Comparison of ENCODE assay signal across 26 cellular contexts in genomic region chr7:25119102-25119501, GRCh38.
"Had no signal": no experiment of that assay in that cellular context is flagged by ENCODE, and none has a peak within 500 bp of the region (broad histone marks: within the 10 kb centered on the region; RNA-seq: fewer than 3 reads in every experiment).

No MANE protein-coding gene starts in this region.

- H3K36me3 ChIP-seq: breast epithelium had no signal

- H3K9me3 Mint-ChIP-seq: activated naive CD4-positive, alpha-beta T cell treated with anti-CD3 and anti-CD28 coated beads, Interleukin-2, amount 50 U/mL, for 72 hours; immature natural killer cell; naive B cell; neural progenitor cell; T-helper 1 cell treated with Interleukin-12 subunit alpha and Interleukin-12 subunit beta and Interleukin-4 antibody, amounts not matched to agents 30 μg/mL and 1 μg/mL, for 36 hours; WTC11 had no signal

- H3K9me3 ChIP-seq: breast epithelium, colonic mucosa, esophagus muscularis mucosa, sigmoid colon, thyroid gland, upper lobe of right lung had no signal

- H3K27me3 Mint-ChIP-seq: naive B cell had no signal

- H3K4me1 ChIP-seq: colonic mucosa, neural progenitor cell had no signal

- H3K27me3 ChIP-seq: breast epithelium, colonic mucosa, esophagus muscularis mucosa, hepatocyte, neural progenitor cell, sigmoid colon, thyroid gland, upper lobe of right lung had no signal

- H3K4me3 ChIP-seq: breast epithelium, colonic mucosa, esophagus muscularis mucosa, hepatocyte, lung, neural progenitor cell, sigmoid colon, smooth muscle cell, thyroid gland, upper lobe of right lung had no signal

- ATAC-seq: activated naive CD4-positive, alpha-beta T cell treated with anti-CD3 and anti-CD28 coated beads, Interleukin-2, amount 50 U/mL, for 72 hours; left lobe of liver; upper lobe of right lung; WTC11 had no signal

- H3K27ac Mint-ChIP-seq: neural progenitor cell; T-helper 1 cell treated with Interleukin-12 subunit alpha and Interleukin-12 subunit beta and Interleukin-4 antibody, amounts not matched to agents 30 μg/mL and 1 μg/mL, for 36 hours; WTC11 had no signal

- H2AFZ ChIP-seq: hepatocyte, neural progenitor cell had no signal

- H3K4me2 ChIP-seq: hepatocyte, neural progenitor cell, smooth muscle cell had no signal

- H3K9ac ChIP-seq: neural progenitor cell had no signal

- FAIRE-seq: frontal cortex had no signal

- H3K4me3 Mint-ChIP-seq: neural progenitor cell; T-helper 1 cell treated with Interleukin-12 subunit alpha and Interleukin-12 subunit beta and Interleukin-4 antibody, amounts not matched to agents 30 μg/mL and 1 μg/mL, for 36 hours; WTC11 had no signal

- DNase-seq: activated CD4-positive, alpha-beta T cell treated with anti-CD3 and anti-CD28 coated beads, Interleukin-2, amount 50 U/mL, for 4 hours; activated gamma-delta T cell treated with Interleukin-2 at 50 U/mL for 16 hours; activated T-cell treated with anti-CD3 and anti-CD28 coated beads for 4 hours; amniotic stem cell; colonic mucosa; glutamatergic neuron; immature natural killer cell; naive B cell; sigmoid colon; stimulated activated CD4-positive, alpha-beta T cell treated with anti-CD3 and anti-CD28 coated beads, Interleukin-15, amount 100 ng/mL, for 24 hours; stimulated activated naive CD4-positive, alpha-beta T cell treated with Interleukin-2 at 50 U/mL for 16 hours; substantia nigra; T1000; thyroid gland; upper lobe of right lung had no signal

- H3K27ac ChIP-seq: breast epithelium, colonic mucosa, esophagus muscularis mucosa, hepatocyte, neural progenitor cell, sigmoid colon, thyroid gland, upper lobe of right lung had no signal
